ENCODE assay signal across 1 cellular context in the genomic region with DNA sequence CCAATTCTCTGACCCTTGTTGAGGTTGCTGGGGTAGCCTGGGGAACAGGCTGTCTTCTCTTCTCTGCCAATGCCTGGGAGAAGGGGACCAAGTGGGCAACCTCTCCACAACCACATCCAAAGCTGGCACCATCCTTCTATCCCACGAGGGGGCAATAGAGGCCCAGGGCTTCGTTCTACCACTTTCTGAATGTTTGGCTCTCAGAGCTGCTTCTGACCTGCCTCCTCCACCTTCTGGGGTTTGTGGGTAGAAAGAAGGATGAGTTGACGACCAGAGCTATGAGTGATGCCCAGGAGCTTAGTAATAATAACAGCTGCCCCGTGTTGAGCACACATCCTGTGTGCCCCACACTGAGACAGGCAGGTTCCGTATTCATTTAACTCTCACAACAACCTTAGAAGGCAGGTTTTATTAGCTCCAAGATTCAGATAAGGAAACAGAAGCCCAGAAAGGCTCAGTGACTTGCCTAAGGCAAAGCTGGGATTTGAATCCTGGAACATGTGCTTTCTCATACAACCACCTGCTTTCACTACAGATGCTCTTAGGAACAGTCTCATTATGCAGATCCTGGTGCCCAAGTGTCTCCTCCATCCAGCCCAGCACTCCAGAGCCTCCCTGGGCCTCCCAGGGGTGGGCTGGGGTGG.
TF ChIP-seq lines count a peak whose summit lies in the region.

No MANE protein-coding gene starts in this region.

TF ChIP-seq in A549, 52 proteins besides CTCF, POLR2A, EP300 and RAD21:
- TF ChIP-seq CHD2 (IDR thresholded peaks at IDR 0.05; ENCODE audit: low read length, partially characterized antibody): no peak
- peak; percentile 99 for TF ChIP-seq SMC3 (IDR thresholded peaks at IDR 0.05)
- TF ChIP-seq BHLHE40 (IDR thresholded peaks at IDR 0.05; ENCODE audit: low read depth, low read length): no peak
- no peak for TF ChIP-seq MAZ (IDR thresholded peaks at IDR 0.05; ENCODE audit: borderline replicate concordance, low read depth, low read length)
